In the genomic region with DNA sequence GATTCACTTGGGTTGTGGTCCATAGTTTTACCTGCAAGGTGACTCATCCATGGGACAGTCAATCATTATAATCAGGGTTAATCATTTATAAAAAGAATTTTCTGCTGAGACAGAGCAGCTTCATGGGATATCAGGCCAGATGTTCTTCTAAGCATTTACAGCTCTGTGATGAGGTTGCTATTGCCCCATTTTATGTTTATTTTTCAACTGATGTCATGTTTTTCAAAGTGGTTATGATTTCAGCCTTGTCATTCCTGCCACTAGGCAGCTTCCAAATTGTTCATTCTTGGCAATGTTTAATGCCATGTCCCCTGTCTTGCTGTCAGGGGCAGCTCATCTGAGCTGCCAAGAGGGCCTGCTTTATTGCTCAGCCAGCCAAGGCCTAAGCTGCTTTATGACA, we compare ENCODE assay signal across 12 cellular contexts. TPM values are rescaled to one million over a fixed set of nuclear protein-coding genes. Genes with fewer than 3 reads are reported as not detected.
DNase-seq lines count a peak whose midpoint lies in the region; ATAC-seq and TF ChIP-seq lines count a peak whose summit lies in the region.
"Had no signal": no experiment of that assay in that cellular context is flagged by ENCODE, and none has a peak within 500 bp of the region (broad histone marks: within the 10 kb centered on the region; RNA-seq: fewer than 3 reads in every experiment).

No MANE protein-coding gene starts in this region.

- TF ChIP-seq CTCF in HEK293 (tag by site-specific recombination; IDR thresholded peaks at IDR 0.05) (no peak), suprapubic skin (IDR thresholded peaks at IDR 0.05) (peak in 1 of 2 donors; percentile 39)

- H3K4me3 Mint-ChIP-seq in activated naive CD8-positive, alpha-beta T cell treated with anti-CD3 and anti-CD28 coated beads for 36 hours: no peak overlapping the region
- H3K4me3 Mint-ChIP-seq: stimulated activated effector memory CD8-positive, alpha-beta T cell treated with anti-CD3 and anti-CD28 coated beads, Interleukin-12 subunit alpha, Interleukin-12 subunit beta, amount 100 ng/mL, for 72 hours; WTC11 had no signal

- no peak for TF ChIP-seq POLR2A in suprapubic skin (IDR thresholded peaks at IDR 0.05)

- TF ChIP-seq EP300 in suprapubic skin (IDR thresholded peaks at IDR 0.05): no peak

- H3K4me3 ChIP-seq in HEK293 (ENCODE audit: low read depth, low read length) (no peak overlapping the region), suprapubic skin (no peak overlapping the region)

- peaks cover 5% of the 10 kb centered on the region for H3K27me3 Mint-ChIP-seq in activated naive CD8-positive, alpha-beta T cell treated with anti-CD3 and anti-CD28 coated beads for 36 hours

- DNase-seq in brain pericyte (ENCODE audit: low read depth, low spot score): peak; percentile 12
- peak; percentile 74 for DNase-seq in iris pigment epithelial cell (ENCODE audit: low read depth)
- no peak for DNase-seq in suprapubic skin (ENCODE audit: low spot score in 2 of 2)
- DNase-seq in activated naive CD8-positive, alpha-beta T cell treated with anti-CD3 and anti-CD28 coated beads for 36 hours: no peak
- no peak for DNase-seq in activated CD8-positive, alpha-beta memory T cell treated with anti-CD3 and anti-CD28 coated beads, Interleukin-2, amount 50 U/mL, for 48 hours
- DNase-seq: activated effector memory CD4-positive, alpha-beta T cell treated with anti-CD3 and anti-CD28 coated beads, Interleukin-2, amount 50 U/mL, for 16 hours; NCI-H1105 treated with DMSO at 0.1 percent for 48 hours had no signal

- H3K4me1 ChIP-seq in HEK293 (ENCODE audit: control insufficient read depth, insufficient read depth, low read length): no peaks in the 10 kb centered on the region
- peaks cover 32% of the 10 kb centered on the region for H3K4me1 ChIP-seq in suprapubic skin

- ATAC-seq in GM21367 (IDR thresholded peaks at IDR 0.05; ENCODE audit: unreplicated experiment): no peak
- ATAC-seq: stimulated activated effector memory CD8-positive, alpha-beta T cell treated with anti-CD3 and anti-CD28 coated beads, Interleukin-12 subunit alpha, Interleukin-12 subunit beta, amount 100 ng/mL, for 72 hours; WTC11 had no signal

- POLR2A ChIA-PET in HEK293 (lab: Yijun Ruan, JAX): interaction anchor here (2.6 kb wide), 1 partner anchor 85 kb away, joined by 18 read pairs; a partner anchor contains a TSS

- peaks cover 7% of the 10 kb centered on the region for H3K4me1 Mint-ChIP-seq in activated naive CD8-positive, alpha-beta T cell treated with anti-CD3 and anti-CD28 coated beads for 36 hours
- H3K4me1 Mint-ChIP-seq: WTC11 had no signal

- H3K9me3 Mint-ChIP-seq in activated naive CD8-positive, alpha-beta T cell treated with anti-CD3 and anti-CD28 coated beads for 36 hours: peaks cover 11% of the 10 kb centered on the region

- no peak overlapping the region for H3K27ac Mint-ChIP-seq in activated naive CD8-positive, alpha-beta T cell treated with anti-CD3 and anti-CD28 coated beads for 36 hours
- H3K27ac Mint-ChIP-seq: stimulated activated effector memory CD8-positive, alpha-beta T cell treated with anti-CD3 and anti-CD28 coated beads, Interleukin-12 subunit alpha, Interleukin-12 subunit beta, amount 100 ng/mL, for 72 hours; WTC11 had no signal

- CTCF ChIA-PET in HEK293 (lab: Yijun Ruan, JAX): interaction anchor here (0.6 to 3.8 kb wide), 3 partner anchors 12 to 49 kb away, joined by 3 to 21 read pairs (median 4); no protein-coding TSS in a partner anchor

- H3K9me3 ChIP-seq in HEK293 (ENCODE audit: control insufficient read depth, insufficient read depth, low read depth, low read length) (no peaks in the 10 kb centered on the region), suprapubic skin (no peaks in the 10 kb centered on the region)

- H3K27me3 ChIP-seq in suprapubic skin: no peaks in the 10 kb centered on the region

- peaks cover under 1% of the 10 kb centered on the region for H3K36me3 Mint-ChIP-seq in activated naive CD8-positive, alpha-beta T cell treated with anti-CD3 and anti-CD28 coated beads for 36 hours
- H3K36me3 Mint-ChIP-seq: stimulated activated effector memory CD8-positive, alpha-beta T cell treated with anti-CD3 and anti-CD28 coated beads, Interleukin-12 subunit alpha, Interleukin-12 subunit beta, amount 100 ng/mL, for 72 hours; WTC11 had no signal

- H3K27ac ChIP-seq in HEK293 (ENCODE audit: extremely low read depth, low read depth, low read length) (no peak overlapping the region), suprapubic skin (peak overlapping the region; percentile 45)
- H3K27ac ChIP-seq: HL-60 had no signal

- no peaks in the 10 kb centered on the region for H3K36me3 ChIP-seq in HEK293 (ENCODE audit: control insufficient read depth in 2 of 2, insufficient read depth in 1 of 2, low read length in 2 of 2)
- no peaks in the 10 kb centered on the region for H3K36me3 ChIP-seq in suprapubic skin

TF ChIP-seq in HEK293, 187 proteins besides CTCF, POLR2A, EP300 and RAD21:
- TF ChIP-seq ZNF335 (tag by site-specific recombination; conservative IDR thresholded peaks at IDR 0.05): peak; percentile 36; the same call in 1 of the 2 replicates
- TF ChIP-seq ZSCAN30 (tag by site-specific recombination; IDR thresholded peaks at IDR 0.05): no peak
- 0 out of 2 replicates have a peak, but pooled peaks have one; percentile 10 for TF ChIP-seq ZNF660 (tag by site-specific recombination; IDR thresholded peaks at IDR 0.05)
- no peak for TF ChIP-seq ZNF510 (tag by site-specific recombination; IDR thresholded peaks at IDR 0.05; ENCODE audit: insufficient replicate concordance)
- no peak for TF ChIP-seq TRIM28 (IDR thresholded peaks at IDR 0.05; ENCODE audit: borderline replicate concordance, low read length)
- TF ChIP-seq FEZF1 (tag by site-specific recombination; IDR thresholded peaks at IDR 0.05): no peak
- TF ChIP-seq, protein P1, sequence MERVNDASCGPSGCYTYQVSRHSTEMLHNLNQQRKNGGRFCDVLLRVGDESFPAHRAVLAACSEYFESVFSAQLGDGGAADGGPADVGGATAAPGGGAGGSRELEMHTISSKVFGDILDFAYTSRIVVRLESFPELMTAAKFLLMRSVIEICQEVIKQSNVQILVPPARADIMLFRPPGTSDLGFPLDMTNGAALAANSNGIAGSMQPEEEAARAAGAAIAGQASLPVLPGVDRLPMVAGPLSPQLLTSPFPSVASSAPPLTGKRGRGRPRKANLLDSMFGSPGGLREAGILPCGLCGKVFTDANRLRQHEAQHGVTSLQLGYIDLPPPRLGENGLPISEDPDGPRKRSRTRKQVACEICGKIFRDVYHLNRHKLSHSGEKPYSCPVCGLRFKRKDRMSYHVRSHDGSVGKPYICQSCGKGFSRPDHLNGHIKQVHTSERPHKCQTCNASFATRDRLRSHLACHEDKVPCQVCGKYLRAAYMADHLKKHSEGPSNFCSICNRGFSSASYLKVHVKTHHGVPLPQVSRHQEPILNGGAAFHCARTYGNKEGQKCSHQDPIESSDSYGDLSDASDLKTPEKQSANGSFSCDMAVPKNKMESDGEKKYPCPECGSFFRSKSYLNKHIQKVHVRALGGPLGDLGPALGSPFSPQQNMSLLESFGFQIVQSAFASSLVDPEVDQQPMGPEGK (tag by site-specific recombination; IDR thresholded peaks at IDR 0.05): no peak
- no peak for TF ChIP-seq ZNF248 (tag by site-specific recombination; IDR thresholded peaks at IDR 0.05)
- TF ChIP-seq, protein P2, sequence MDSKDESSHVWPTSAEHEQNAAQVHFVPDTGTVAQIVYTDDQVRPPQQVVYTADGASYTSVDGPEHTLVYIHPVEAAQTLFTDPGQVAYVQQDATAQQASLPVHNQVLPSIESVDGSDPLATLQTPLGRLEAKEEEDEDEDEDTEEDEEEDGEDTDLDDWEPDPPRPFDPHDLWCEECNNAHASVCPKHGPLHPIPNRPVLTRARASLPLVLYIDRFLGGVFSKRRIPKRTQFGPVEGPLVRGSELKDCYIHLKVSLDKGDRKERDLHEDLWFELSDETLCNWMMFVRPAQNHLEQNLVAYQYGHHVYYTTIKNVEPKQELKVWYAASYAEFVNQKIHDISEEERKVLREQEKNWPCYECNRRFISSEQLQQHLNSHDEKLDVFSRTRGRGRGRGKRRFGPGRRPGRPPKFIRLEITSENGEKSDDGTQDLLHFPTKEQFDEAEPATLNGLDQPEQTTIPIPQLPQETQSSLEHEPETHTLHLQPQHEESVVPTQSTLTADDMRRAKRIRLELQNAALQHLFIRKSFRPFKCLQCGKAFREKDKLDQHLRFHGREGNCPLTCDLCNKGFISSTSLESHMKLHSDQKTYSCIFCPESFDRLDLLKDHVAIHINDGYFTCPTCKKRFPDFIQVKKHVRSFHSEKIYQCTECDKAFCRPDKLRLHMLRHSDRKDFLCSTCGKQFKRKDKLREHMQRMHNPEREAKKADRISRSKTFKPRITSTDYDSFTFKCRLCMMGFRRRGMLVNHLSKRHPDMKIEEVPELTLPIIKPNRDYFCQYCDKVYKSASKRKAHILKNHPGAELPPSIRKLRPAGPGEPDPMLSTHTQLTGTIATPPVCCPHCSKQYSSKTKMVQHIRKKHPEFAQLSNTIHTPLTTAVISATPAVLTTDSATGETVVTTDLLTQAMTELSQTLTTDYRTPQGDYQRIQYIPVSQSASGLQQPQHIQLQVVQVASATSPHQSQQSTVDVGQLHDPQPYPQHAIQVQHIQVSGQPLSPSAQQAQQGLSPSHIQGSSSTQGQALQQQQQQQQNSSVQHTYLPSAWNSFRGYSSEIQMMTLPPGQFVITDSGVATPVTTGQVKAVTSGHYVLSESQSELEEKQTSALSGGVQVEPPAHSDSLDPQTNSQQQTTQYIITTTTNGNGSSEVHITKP (tag by site-specific recombination; IDR thresholded peaks at IDR 0.05): peak; percentile 49; the same call in 1 of the 2 replicates
- no peak for TF ChIP-seq ZNF658 (tag by site-specific recombination; IDR thresholded peaks at IDR 0.05)
- peak; percentile 50; the same call in 1 of the 2 replicates for TF ChIP-seq ZBTB21 (tag by site-specific recombination; IDR thresholded peaks at IDR 0.05)
- TF ChIP-seq ZNF629 (tag by site-specific recombination; IDR thresholded peaks at IDR 0.05): peak; percentile 42; the same call in 1 of the 2 replicates
- no peak for TF ChIP-seq SP7 (tag by site-specific recombination; IDR thresholded peaks at IDR 0.05)

RNA-seq across cellular contexts. Expression of a gene that starts 35.9 kb away (rescaled TPM):
- 10 to 100 TPM; 26.6 to 63.2 (median 32.2) TPM for total RNA-seq in suprapubic skin
- 10 to 100 TPM; 34.6 to 36.2 TPM for total RNA-seq in activated naive CD8-positive, alpha-beta T cell treated with anti-CD3 and anti-CD28 coated beads for 36 hours

Comparison
In these comparisons a context has a peak if more than half of its experiments do, and no peak if none do; other contexts are left out.
1. DNase-seq: peak in brain pericyte (single experiment) and iris pigment epithelial cell (single experiment); none in suprapubic skin (0 of 2), activated naive CD8-positive, alpha-beta T cell treated with anti-CD3 and anti-CD28 coated beads for 36 hours (single experiment) and activated CD8-positive, alpha-beta memory T cell treated with anti-CD3 and anti-CD28 coated beads, Interleukin-2, amount 50 U/mL, for 48 hours (single experiment).